ENCODE assay signal across 18 cellular contexts in genomic region chr14:43532825-43533416, GRCh38.
A peak's percentile ranks its signal among the peaks of the same experiment; 100 is the strongest.
DNase-seq lines count a peak whose midpoint lies in the region; ATAC-seq and TF ChIP-seq lines count a peak whose summit lies in the region.
"Had no signal": no experiment of that assay in that cellular context is flagged by ENCODE, and none has a peak within 500 bp of the region (broad histone marks: within the 10 kb centered on the region; RNA-seq: fewer than 3 reads in every experiment).

No MANE protein-coding gene starts in this region.

- H2BK120ac ChIP-seq in neuronal stem cell (ENCODE audit: low read depth, low read length): no peak overlapping the region

- peak overlapping the region; percentile 80 for H3K18ac ChIP-seq in neuronal stem cell (ENCODE audit: low read length)

- no peak overlapping the region for H2AFZ ChIP-seq in neuronal stem cell (ENCODE audit: low read length)

- H3K9me3 Mint-ChIP-seq in stimulated activated naive CD8-positive, alpha-beta T cell treated with anti-CD3 and anti-CD28 coated beads, Interleukin-15, amount 100 ng/mL, for 72 hours: peaks cover 0 to 26% of the 10 kb centered on the region in 2 donors

- no peak overlapping the region for H3K4ac ChIP-seq in neuronal stem cell (ENCODE audit: low read length)

- H3K4me2 ChIP-seq in neuronal stem cell (ENCODE audit: insufficient read depth, low read length, poor library complexity, severe bottlenecking): no peak overlapping the region
- H3K4me2 ChIP-seq: BLaER1 had no signal

- H3K9ac ChIP-seq in neuronal stem cell (ENCODE audit: low read depth, low read length, poor library complexity): no peak overlapping the region
- H3K9ac ChIP-seq: BLaER1 had no signal

- no peak overlapping the region for H3K27ac ChIP-seq in neuronal stem cell (replicated peaks; ENCODE audit: low read length)
- H3K27ac ChIP-seq in upper lobe of left lung: no peak overlapping the region
- no peak overlapping the region for H3K27ac ChIP-seq in right atrium auricular region
- H3K27ac ChIP-seq: BLaER1, HL-60 had no signal

- TF ChIP-seq EP300 in upper lobe of left lung (IDR thresholded peaks at IDR 0.05): no peak

- no peak overlapping the region for H2BK5ac ChIP-seq in neuronal stem cell (ENCODE audit: low read length)

- H3K4me1 ChIP-seq in neuronal stem cell (ENCODE audit: control insufficient read depth in 2 of 2, insufficient read depth in 1 of 2, low read depth in 1 of 2, low read length in 2 of 2) (no peaks in the 10 kb centered on the region), upper lobe of left lung (no peaks in the 10 kb centered on the region), right atrium auricular region (no peaks in the 10 kb centered on the region)
- H3K4me1 ChIP-seq: BLaER1 had no signal

- H3K9me3 ChIP-seq in neuronal stem cell (replicated peaks in 1 of 2; ENCODE audit: control insufficient read depth in 2 of 2, insufficient read depth in 1 of 2, low read depth in 1 of 2, low read length in 2 of 2) (no peaks in the 10 kb centered on the region), upper lobe of left lung (peaks cover 0 to 7% (median 0%) of the 10 kb centered on the region in 4 donors), right atrium auricular region (no peaks in the 10 kb centered on the region)
- H3K9me3 ChIP-seq: HAP-1 had no signal

- H3K27me3 ChIP-seq in neuronal stem cell (ENCODE audit: control insufficient read depth in 3 of 3, insufficient read depth in 3 of 3, low read depth in 1 of 3, low read length in 3 of 3) (no peaks in the 10 kb centered on the region), upper lobe of left lung (no peaks in the 10 kb centered on the region), right atrium auricular region (no peaks in the 10 kb centered on the region)
- H3K27me3 ChIP-seq: BLaER1 had no signal

- ATAC-seq in stimulated activated naive CD8-positive, alpha-beta T cell treated with anti-CD3 and anti-CD28 coated beads, Interleukin-15, amount 100 ng/mL, for 72 hours: peak; percentile 35
- ATAC-seq in stimulated activated naive CD8-positive, alpha-beta T cell treated with anti-CD3 and anti-CD28 coated beads, Interleukin-15, Interleukin-2, amounts not matched to agents 100 U/mL and 50 U/mL, for 24 hours: no peak
- ATAC-seq in upper lobe of left lung (ENCODE audit: low FRiP score in 2 of 2) (peak; percentile 24 to 51), HG02571 (IDR thresholded peaks at IDR 0.05; ENCODE audit: unreplicated experiment) (no peak)
- ATAC-seq: CD8-positive, alpha-beta T cell; GM12878 had no signal

- H4K8ac ChIP-seq in neuronal stem cell (ENCODE audit: low read depth, low read length): no peak overlapping the region

- no peaks in the 10 kb centered on the region for H3K79me1 ChIP-seq in neuronal stem cell (ENCODE audit: low read depth, low read length)

- no peak for TF ChIP-seq CTCF in upper lobe of left lung (IDR thresholded peaks at IDR 0.05)
- TF ChIP-seq CTCF in right atrium auricular region (IDR thresholded peaks at IDR 0.05): no peak

- no peak overlapping the region for H3K27ac Mint-ChIP-seq in stimulated activated naive CD8-positive, alpha-beta T cell treated with anti-CD3 and anti-CD28 coated beads, Interleukin-15, amount 100 ng/mL, for 72 hours
- H3K27ac Mint-ChIP-seq: CD14-positive monocyte; CD8-positive, alpha-beta T cell; IgD-negative memory B cell had no signal

- no peak overlapping the region for H3K23ac ChIP-seq in neuronal stem cell (ENCODE audit: low read depth, low read length, poor library complexity)

- H3K4me3 ChIP-seq in neuronal stem cell (ENCODE audit: low read length in 2 of 2) (peak overlapping the region in 1 of 2 donors; percentile 62), upper lobe of left lung (no peak overlapping the region), right atrium auricular region (no peak overlapping the region)
- H3K4me3 ChIP-seq: BLaER1, GM12878, HAP-1 had no signal

- no peak overlapping the region for H2AK5ac ChIP-seq in neuronal stem cell (ENCODE audit: low read depth, low read length)

- no CpG with 5 or more reads among the region's 40 CpGs for WGBS in neuronal stem cell (ENCODE audit: extremely low coverage in 2 of 2, insufficient read length in 2 of 2, insufficient replicate concordance in 1 of 2), 2 donors
- 90 to 91% methylated on average over 13 to 23 of the region's 40 CpGs for WGBS in upper lobe of left lung, 2 donors

- no peaks in the 10 kb centered on the region for H3K4me1 Mint-ChIP-seq in stimulated activated naive CD8-positive, alpha-beta T cell treated with anti-CD3 and anti-CD28 coated beads, Interleukin-15, amount 100 ng/mL, for 72 hours
- H3K4me1 Mint-ChIP-seq: CD14-positive monocyte, IgD-negative memory B cell had no signal

- no peak overlapping the region for H2BK12ac ChIP-seq in neuronal stem cell (ENCODE audit: low read length)

- H3K27me3 Mint-ChIP-seq in stimulated activated naive CD8-positive, alpha-beta T cell treated with anti-CD3 and anti-CD28 coated beads, Interleukin-15, amount 100 ng/mL, for 72 hours: no peaks in the 10 kb centered on the region
- H3K27me3 Mint-ChIP-seq: IgD-negative memory B cell had no signal

- no peak overlapping the region for H2BK15ac ChIP-seq in neuronal stem cell (ENCODE audit: low read length)

- no peak for TF ChIP-seq POLR2A in upper lobe of left lung (IDR thresholded peaks at IDR 0.05)

- H3K14ac ChIP-seq in neuronal stem cell (ENCODE audit: low read length): peak overlapping the region; percentile 82

- no peak overlapping the region for H3K4me3 Mint-ChIP-seq in stimulated activated naive CD8-positive, alpha-beta T cell treated with anti-CD3 and anti-CD28 coated beads, Interleukin-15, amount 100 ng/mL, for 72 hours
- H3K4me3 Mint-ChIP-seq: CD14-positive monocyte; CD8-positive, alpha-beta T cell; IgD-negative memory B cell had no signal

- H4K91ac ChIP-seq in neuronal stem cell (ENCODE audit: low read depth, low read length, poor library complexity): no peak overlapping the region

- H3K36me3 ChIP-seq in neuronal stem cell (replicated peaks in 1 of 2; ENCODE audit: control insufficient read depth in 2 of 2, insufficient read depth in 2 of 2, low read length in 2 of 2) (no peaks in the 10 kb centered on the region), upper lobe of left lung (no peaks in the 10 kb centered on the region), right atrium auricular region (no peaks in the 10 kb centered on the region)
- H3K36me3 ChIP-seq: BLaER1, HAP-1 had no signal

- no peak for DNase-seq in stimulated activated naive CD8-positive, alpha-beta T cell treated with anti-CD3 and anti-CD28 coated beads, Interleukin-15, amount 100 ng/mL, for 72 hours
- DNase-seq in stimulated activated naive CD8-positive, alpha-beta T cell treated with anti-CD3 and anti-CD28 coated beads, Interleukin-15, Interleukin-2, amounts not matched to agents 100 U/mL and 50 U/mL, for 24 hours: no peak
- no peak for DNase-seq in neuronal stem cell (ENCODE audit: low spot score)
- DNase-seq in upper lobe of left lung: peak in 1 of 2 donors; percentile 76
- no peak for DNase-seq in NCI-H187 (lab: John Stamatoyannopoulos, UW)
- no peak for DNase-seq in right atrium auricular region (ENCODE audit: low spot score)
- DNase-seq: 8988T; Calu3; CD8-positive, alpha-beta T cell; DMS79 treated with DMSO at 0.1 percent for 48 hours; EL had no signal

Comparison
In these comparisons a context has a peak if more than half of its experiments do, and no peak if none do; other contexts are left out.
1. ATAC-seq: peak in stimulated activated naive CD8-positive, alpha-beta T cell treated with anti-CD3 and anti-CD28 coated beads, Interleukin-15, amount 100 ng/mL, for 72 hours (single experiment) and upper lobe of left lung (2 of 2); none in stimulated activated naive CD8-positive, alpha-beta T cell treated with anti-CD3 and anti-CD28 coated beads, Interleukin-15, Interleukin-2, amounts not matched to agents 100 U/mL and 50 U/mL, for 24 hours (single experiment) and HG02571 (single experiment).